25 cellular contexts compared by ENCODE assay signal in genomic region chr2:29834036-29834540, GRCh38.
"Had no signal": no experiment of that assay in that cellular context is flagged by ENCODE, and none has a peak within 500 bp of the region (broad histone marks: within the 10 kb centered on the region; RNA-seq: fewer than 3 reads in every experiment).

No MANE protein-coding gene starts in this region.

- H3K27ac Mint-ChIP-seq: mesothelial cell of epicardium; naive B cell; natural killer cell treated with Interleukin-12 subunit alpha and Interleukin-12 subunit beta and Interleukin-15 and Interleukin-18, amount 100 ng/mL, for 72 hours; neural progenitor cell; progenitor cell of endocrine pancreas; stimulated activated memory B cell treated with anti-CD40 and anti-IgM and Interleukin-4, amounts not matched to agents 10 μg/mL and 1 μg/mL and 100 μg/mL, for 72 hours had no signal

- DNase-seq: dorsolateral prefrontal cortex; effector CD4-positive, alpha-beta T cell; gastrocnemius medialis; heart left ventricle; kidney; left cardiac atrium; left lung; mesenchymal stem cell; mucosa of descending colon; naive B cell; right cardiac atrium; sigmoid colon; spleen; stimulated activated CD4-positive, alpha-beta T cell treated with anti-CD3 and anti-CD28 coated beads, Interleukin-4, amount 100 ng/mL, for 4 hours; stimulated activated naive CD8-positive, alpha-beta T cell treated with anti-CD3 and anti-CD28 coated beads, Interleukin-15, Interleukin-2, amounts not matched to agents 100 U/mL and 50 U/mL, for 24 hours; substantia nigra; testis; tibial artery; upper lobe of left lung; uterus had no signal

- ATAC-seq: gastrocnemius medialis; heart left ventricle; left cardiac atrium; mucosa of descending colon; natural killer cell treated with Interleukin-12 subunit alpha and Interleukin-12 subunit beta and Interleukin-15 and Interleukin-18, amount 100 ng/mL, for 72 hours; right cardiac atrium; stimulated activated memory B cell treated with anti-CD40 and anti-IgM and Interleukin-4, amounts not matched to agents 10 μg/mL and 1 μg/mL and 100 μg/mL, for 72 hours; stimulated activated naive CD8-positive, alpha-beta T cell treated with anti-CD3 and anti-CD28 coated beads, Interleukin-15, Interleukin-2, amounts not matched to agents 100 U/mL and 50 U/mL, for 24 hours had no signal

- H3K36me3 Mint-ChIP-seq: mesothelial cell of epicardium; neural progenitor cell; stimulated activated memory B cell treated with anti-CD40 and anti-IgM and Interleukin-4, amounts not matched to agents 10 μg/mL and 1 μg/mL and 100 μg/mL, for 72 hours had no signal

- H3K4me1 Mint-ChIP-seq: mesothelial cell of epicardium; naive B cell; neural progenitor cell; stimulated activated memory B cell treated with anti-CD40 and anti-IgM and Interleukin-4, amounts not matched to agents 10 μg/mL and 1 μg/mL and 100 μg/mL, for 72 hours had no signal

- H3K4me3 Mint-ChIP-seq: mesothelial cell of epicardium; natural killer cell treated with Interleukin-12 subunit alpha and Interleukin-12 subunit beta and Interleukin-15 and Interleukin-18, amount 100 ng/mL, for 72 hours; neural progenitor cell; stimulated activated memory B cell treated with anti-CD40 and anti-IgM and Interleukin-4, amounts not matched to agents 10 μg/mL and 1 μg/mL and 100 μg/mL, for 72 hours had no signal
